ENCODE assay signal across 8 cellular contexts in the genomic region with DNA sequence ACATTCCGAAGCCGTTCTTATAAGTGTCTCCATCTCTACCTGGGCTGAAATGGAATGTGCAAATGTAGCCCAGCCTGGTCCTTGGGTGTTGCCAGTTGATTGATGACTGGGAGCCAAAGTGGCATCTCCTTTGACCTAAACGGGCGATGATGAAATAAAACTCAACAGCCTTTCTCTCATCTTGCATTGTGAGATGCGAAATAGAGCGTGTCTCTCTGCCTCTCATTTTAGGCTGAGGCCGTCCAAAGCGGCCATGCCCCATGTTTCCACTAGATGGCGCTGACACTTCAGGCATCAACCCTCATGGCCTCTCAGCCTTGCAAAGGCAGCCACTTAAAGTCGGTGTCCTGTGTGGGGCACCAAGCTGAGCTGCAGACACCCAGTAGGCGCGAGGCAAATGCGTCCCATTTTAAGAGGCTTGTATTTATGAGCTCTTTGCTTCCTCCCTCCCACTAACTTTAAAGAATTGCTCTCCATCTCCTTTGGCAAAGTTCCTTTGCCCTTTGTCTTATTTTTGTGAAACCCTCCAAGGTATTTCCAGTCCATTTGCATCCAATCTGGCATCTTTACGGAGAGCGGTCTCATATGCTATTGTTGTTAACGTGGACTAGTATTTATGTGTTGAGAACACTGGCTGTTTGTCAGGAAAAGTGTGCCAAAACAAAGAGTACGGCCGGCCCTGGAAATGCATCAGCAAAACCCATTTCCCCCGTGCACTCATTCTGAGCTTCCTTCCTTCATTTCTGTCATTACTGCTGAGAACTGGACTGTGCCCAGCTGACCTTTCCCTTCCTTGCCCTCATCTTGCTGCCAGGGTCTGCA. TPM values are rescaled to one million over a fixed set of nuclear protein-coding genes. Genes with fewer than 3 reads are reported as not detected.
A peak's percentile ranks its signal among the peaks of the same experiment; 100 is the strongest.
DNase-seq lines count a peak whose midpoint lies in the region; ATAC-seq, FAIRE-seq and TF ChIP-seq lines count a peak whose summit lies in the region.

No MANE protein-coding gene starts in this region.

- no peaks in the 10 kb centered on the region for H3K9me3 Mint-ChIP-seq in activated CD4-positive, alpha-beta T cell treated with anti-CD3 and anti-CD28 coated beads for 36 hours (ENCODE audit: low read depth)
- H3K9me3 Mint-ChIP-seq in chondrocyte (ENCODE audit: low read depth): no peaks in the 10 kb centered on the region

- H3K9me3 ChIP-seq in HepG2 (ENCODE audit: low read length): no peaks in the 10 kb centered on the region

- CTCF ChIA-PET in activated CD4-positive, alpha-beta T cell treated with anti-CD3 and anti-CD28 coated beads for 36 hours (lab: Charles Lee): interaction anchor here (0.6 to 4.9 kb wide), 31 partner anchors 9 to 339 kb away, joined by 3 to 58 read pairs (median 4); a partner anchor contains a TSS
- CTCF ChIA-PET in HepG2 (lab: Yijun Ruan, JAX; ENCODE audit: low intra/inter-chr PET ratio, low total read pairs): interaction anchor here (0.7 to 2.0 kb wide), 7 partner anchors 59 to 318 kb away, joined by 3 to 31 read pairs (median 5); no protein-coding TSS in a partner anchor

- peak overlapping the region in 1 of 3 experiments; percentile 8; a peak in 1 of 6 replicates for H3K4me3 ChIP-seq in HepG2 (replicated peaks in 1 of 3; ENCODE audit: insufficient read depth in 1 of 3, low read depth in 2 of 3, low read length in 3 of 3)

- ATAC-seq in GM18873 (IDR thresholded peaks at IDR 0.05; ENCODE audit: low FRiP score, unreplicated experiment) (peak; percentile 91), HG03159 (IDR thresholded peaks at IDR 0.05; ENCODE audit: unreplicated experiment) (peak; percentile 92), HepG2 (peak; percentile 98)
- peak; percentile 97 for ATAC-seq in activated CD4-positive, alpha-beta T cell treated with anti-CD3 and anti-CD28 coated beads for 36 hours

- no peak overlapping the region for H3K4me3 Mint-ChIP-seq in activated CD4-positive, alpha-beta T cell treated with anti-CD3 and anti-CD28 coated beads for 36 hours
- H3K4me3 Mint-ChIP-seq in chondrocyte (ENCODE audit: unreplicated experiment): no peak overlapping the region

- peak overlapping the region; percentile 38 for H3K4me2 ChIP-seq in HepG2 (ENCODE audit: low read depth, low read length)

- peaks cover 7% of the 10 kb centered on the region for H3K4me1 Mint-ChIP-seq in activated CD4-positive, alpha-beta T cell treated with anti-CD3 and anti-CD28 coated beads for 36 hours
- peaks cover 7% of the 10 kb centered on the region for H3K4me1 Mint-ChIP-seq in chondrocyte (ENCODE audit: low read depth)

- TF ChIP-seq EP300 in HepG2 (IDR thresholded peaks at IDR 0.05; ENCODE audit: low read depth in 2 of 2, low read length in 2 of 2) (no peak), HepG2 (CRISPR knock-in tag; IDR thresholded peaks at IDR 0.05; ENCODE audit: borderline replicate concordance) (no peak)

- H3K27me3 ChIP-seq in HepG2 (ENCODE audit: control insufficient read depth in 1 of 2, insufficient read depth in 2 of 2, low read length in 2 of 2): peaks cover 4 to 16% of the 10 kb centered on the region in 2 experiments

- FAIRE-seq in HepG2 (lab: Jason Lieb, UNC): peak; percentile 93

- no peaks in the 10 kb centered on the region for H3K79me2 ChIP-seq in HepG2 (ENCODE audit: insufficient read depth, low read length)

- peak; percentile 97 for TF ChIP-seq CTCF in chondrocyte (IDR thresholded peaks at IDR 0.05)
- TF ChIP-seq CTCF in HepG2 (CRISPR knock-in tag; IDR thresholded peaks at IDR 0.05): peak; percentile 98

- no peak overlapping the region for H3K9ac ChIP-seq in HepG2 (ENCODE audit: insufficient read depth, low read depth, low read length)

- WGBS in HepG2 (ENCODE audit: low lambda C conversion rate): 24% methylated on average over 17 of the region's 19 CpGs

- no peaks in the 10 kb centered on the region; the same call in 1 of the 2 replicates for H4K20me1 ChIP-seq in HepG2 (ENCODE audit: insufficient read depth, low read length)

- POLR2A ChIA-PET in activated CD4-positive, alpha-beta T cell treated with anti-CD3 and anti-CD28 coated beads for 36 hours (lab: Charles Lee): no interaction called here
- POLR2A ChIA-PET in HepG2 (lab: Yijun Ruan, JAX): no interaction called here

- in situ Hi-C loops in HepG2 (cut with HindIII; ENCODE audit: extremely low pct_ligation_motif_present, low pct_unique_long_range_greater_than_20kb): loop anchor here (5.0 kb wide), 2 partner anchors 66 to 296 kb away; no protein-coding TSS in a partner anchor

- H3K27ac Mint-ChIP-seq in activated CD4-positive, alpha-beta T cell treated with anti-CD3 and anti-CD28 coated beads for 36 hours: no peak overlapping the region
- H3K27ac Mint-ChIP-seq in chondrocyte (ENCODE audit: unreplicated experiment): no peak overlapping the region

- peak; percentile 92 for TF ChIP-seq RAD21 in HepG2 (CRISPR knock-in tag; IDR thresholded peaks at IDR 0.05)

- no peak overlapping the region for H2AFZ ChIP-seq in HepG2 (ENCODE audit: low read length)

- no TSS peak for BruUV-seq in HepG2 (replicated peaks; lab: Mats Ljungman, UMichigan)

- H3K27me3 Mint-ChIP-seq in activated CD4-positive, alpha-beta T cell treated with anti-CD3 and anti-CD28 coated beads for 36 hours: peaks cover 12% of the 10 kb centered on the region
- no peaks in the 10 kb centered on the region for H3K27me3 Mint-ChIP-seq in chondrocyte (ENCODE audit: low read depth)

- DNase-seq in AG08396 (ENCODE audit: low spot score) (peak; percentile 75), NCI-H460 (ENCODE audit: extremely low read depth, low read depth) (peak; percentile 71), chondrocyte (ENCODE audit: low spot score) (no peak), HepG2 (ENCODE audit: low spot score) (peak; percentile 71)
- DNase-seq in activated CD4-positive, alpha-beta T cell treated with anti-CD3 and anti-CD28 coated beads for 36 hours: peak; percentile 91
- peak; percentile 76 to 79 for DNase-seq in stimulated activated CD4-positive, alpha-beta T cell treated with anti-CD3 and anti-CD28 coated beads, Interleukin-4, amount 100 ng/mL, for 4 hours

- intact Hi-C loops in activated CD4-positive, alpha-beta T cell treated with anti-CD3 and anti-CD28 coated beads for 36 hours (cut with DNase I, micrococcal nuclease): loop anchor here (1.0 to 5.0 kb wide), 7 partner anchors 67 to 318 kb away; a partner anchor contains a TSS
- intact Hi-C loops in HepG2 (cut with micrococcal nuclease; ENCODE audit: unreplicated experiment): loop anchor here (1.0 kb wide), 3 partner anchors 59 to 296 kb away; no protein-coding TSS in a partner anchor

- no peak for TF ChIP-seq POLR2A in HepG2 (IDR thresholded peaks at IDR 0.05; ENCODE audit: insufficient read depth in 1 of 2, low read depth in 2 of 2, low read length in 2 of 2)

- no peaks in the 10 kb centered on the region for H3K36me3 ChIP-seq in HepG2 (replicated peaks in 1 of 2; ENCODE audit: control insufficient read depth in 1 of 2, insufficient read depth in 2 of 2, low read length in 2 of 2)

- no peaks in the 10 kb centered on the region for H3K36me3 Mint-ChIP-seq in activated CD4-positive, alpha-beta T cell treated with anti-CD3 and anti-CD28 coated beads for 36 hours (ENCODE audit: low read depth)
- H3K36me3 Mint-ChIP-seq in chondrocyte (ENCODE audit: low read depth): peaks cover 7% of the 10 kb centered on the region

- peaks cover 18% of the 10 kb centered on the region for H3K4me1 ChIP-seq in HepG2 (ENCODE audit: insufficient read depth, low read length)

- H3K27ac ChIP-seq in HepG2 (ENCODE audit: extremely low read length, insufficient read depth, low read length): no peak overlapping the region

RNA-seq across cellular contexts. Expression of a gene that starts 25.0 kb away (rescaled TPM):
- total RNA-seq in NCI-H460 (2014; rRNA removed; shearing (Covaris generic)): 94.6 and 96.3 TPM in 2 replicates
- polyA plus RNA-seq in NCI-H460 (2014; cell fraction: nucleus; rRNA removed): 36.6 and 56.4 TPM in 2 replicates
- under 1 TPM; 0.14 to 0.35 TPM for total RNA-seq in activated CD4-positive, alpha-beta T cell treated with anti-CD3 and anti-CD28 coated beads for 36 hours
- total RNA-seq in chondrocyte: 8.1 to 13.1 TPM (median 10.5 TPM) in 3 replicates
- total RNA-seq in HepG2 (2016; rRNA removed; fragmentation: Illumina TruSeq; extraction: Trizol): 0.24 and 0.27 TPM in 2 replicates
- 0.18 TPM in 1 of 2 replicates, not detected in the other for total RNA-seq in HepG2 (2016; cell fraction: cytosol; rRNA removed; fragmentation: Illumina TruSeq; extraction: Trizol; ENCODE audit: low read depth)
- total RNA-seq in HepG2 (2016; cell fraction: insoluble cytoplasmic fraction; rRNA removed; fragmentation: Illumina TruSeq; extraction: Trizol): 0.18 and 0.80 TPM in 2 replicates
- 0.06 and 0.07 TPM in 2 replicates for total RNA-seq in HepG2 (2016; cell fraction: membrane; rRNA removed; fragmentation: Illumina TruSeq; extraction: Trizol)
- 0.63 and 1.0 TPM in 2 replicates for total RNA-seq in HepG2 (2016; cell fraction: nucleus; rRNA removed; fragmentation: Illumina TruSeq; extraction: Trizol)
- 3.0 and 3.3 TPM in 2 replicates for polyA plus RNA-seq in HepG2 (2011; rRNA removed)
- 3.3 TPM in 2 replicates for polyA plus RNA-seq in HepG2 (2011; cell fraction: cytosol; rRNA removed)
- polyA plus RNA-seq in HepG2 (2011; cell fraction: nucleus; rRNA removed): 1.1 and 1.2 TPM in 2 replicates
- polyA plus RNA-seq in HepG2 (2012): 0.38 and 0.91 TPM in 2 replicates
- polyA plus RNA-seq in HepG2 (2016; cell fraction: cytosol; fragmentation: Illumina TruSeq; extraction: Trizol; ENCODE audit: low read depth): 0.05 and 0.16 TPM in 2 replicates
- polyA plus RNA-seq in HepG2 (2016; cell fraction: insoluble cytoplasmic fraction; fragmentation: Illumina TruSeq; extraction: Trizol; ENCODE audit: low read depth): 0.49 and 0.73 TPM in 2 replicates
- polyA plus RNA-seq in HepG2 (2016; cell fraction: membrane; fragmentation: Illumina TruSeq; extraction: Trizol; ENCODE audit: low read depth): 0.24 and 0.27 TPM in 2 replicates
- polyA plus RNA-seq in HepG2 (2016; cell fraction: nucleus; fragmentation: Illumina TruSeq; extraction: Trizol; ENCODE audit: insufficient read depth, low read depth): 1.00 and 1.3 TPM in 2 replicates
- 20.8 and 1,453 TPM in 2 replicates for polyA minus RNA-seq in HepG2 (2011; rRNA and poly(A)+ RNA removed; ENCODE audit: low replicate concordance)
- polyA minus RNA-seq in HepG2 (2011; cell fraction: cytosol; rRNA and poly(A)+ RNA removed): 2.6 and 2.8 TPM in 2 replicates
- polyA minus RNA-seq in HepG2 (2011; cell fraction: nucleus; rRNA and poly(A)+ RNA removed): 1.1 and 1.4 TPM in 2 replicates

RNA-seq across cellular contexts. Expression of a gene that starts 35.6 kb away (rescaled TPM):
- not detected in 2 replicates for total RNA-seq in NCI-H460 (2014; rRNA removed; shearing (Covaris generic))
- not detected in 2 replicates for polyA plus RNA-seq in NCI-H460 (2014; cell fraction: nucleus; rRNA removed)
- not detected for total RNA-seq in activated CD4-positive, alpha-beta T cell treated with anti-CD3 and anti-CD28 coated beads for 36 hours
- total RNA-seq in chondrocyte (not detected in 3 replicates), HepG2 (2016; rRNA removed; fragmentation: Illumina TruSeq; extraction: Trizol) (not detected in 2 replicates)
- total RNA-seq in HepG2 (2016; cell fraction: cytosol; rRNA removed; fragmentation: Illumina TruSeq; extraction: Trizol; ENCODE audit: low read depth): not detected in 2 replicates
- not detected in 2 replicates for total RNA-seq in HepG2 (2016; cell fraction: insoluble cytoplasmic fraction; rRNA removed; fragmentation: Illumina TruSeq; extraction: Trizol)
- total RNA-seq in HepG2 (2016; cell fraction: membrane; rRNA removed; fragmentation: Illumina TruSeq; extraction: Trizol): not detected in 2 replicates
- total RNA-seq in HepG2 (2016; cell fraction: nucleus; rRNA removed; fragmentation: Illumina TruSeq; extraction: Trizol): not detected in 2 replicates
- not detected in 2 replicates for polyA plus RNA-seq in HepG2 (2011; rRNA removed)
- 0.12 TPM in 1 of 2 replicates, not detected in the other for polyA plus RNA-seq in HepG2 (2011; cell fraction: cytosol; rRNA removed)
- polyA plus RNA-seq in HepG2 (2011; cell fraction: nucleus; rRNA removed): not detected in 2 replicates
- 0.31 and 0.55 TPM in 2 replicates for polyA plus RNA-seq in HepG2 (2012)
- not detected in 2 replicates for polyA plus RNA-seq in HepG2 (2016; cell fraction: cytosol; fragmentation: Illumina TruSeq; extraction: Trizol; ENCODE audit: low read depth)
- not detected in 2 replicates for polyA plus RNA-seq in HepG2 (2016; cell fraction: insoluble cytoplasmic fraction; fragmentation: Illumina TruSeq; extraction: Trizol; ENCODE audit: low read depth)
- polyA plus RNA-seq in HepG2 (2016; cell fraction: membrane; fragmentation: Illumina TruSeq; extraction: Trizol; ENCODE audit: low read depth): not detected in 2 replicates
- not detected in 2 replicates for polyA plus RNA-seq in HepG2 (2016; cell fraction: nucleus; fragmentation: Illumina TruSeq; extraction: Trizol; ENCODE audit: insufficient read depth, low read depth)
- polyA minus RNA-seq in HepG2 (2011; rRNA and poly(A)+ RNA removed; ENCODE audit: low replicate concordance): not detected in 2 replicates
- not detected in 2 replicates for polyA minus RNA-seq in HepG2 (2011; cell fraction: cytosol; rRNA and poly(A)+ RNA removed)
- not detected in 2 replicates for polyA minus RNA-seq in HepG2 (2011; cell fraction: nucleus; rRNA and poly(A)+ RNA removed)
